Comparison of ENCODE assay signal across 9 cellular contexts in genomic region chr3:62532796-62533195, GRCh38.
"Had no signal": no experiment of that assay in that cellular context is flagged by ENCODE, and none has a peak within 500 bp of the region (broad histone marks: within the 10 kb centered on the region; RNA-seq: fewer than 3 reads in every experiment).

No MANE protein-coding gene starts in this region.

- H3K9ac ChIP-seq: GM23248 had no signal

- DNase-seq: GM23248, GOT3, H7, H9, HCEC 1CT, HFFc6 had no signal

- H2AFZ ChIP-seq: GM23248, GM23338 had no signal

- H3K4me2 ChIP-seq: GM23338 had no signal

- H3K27ac ChIP-seq: GM23248 had no signal

- FAIRE-seq: H1, H54 had no signal

- H3K4me3 ChIP-seq: GM23248, GM23338 had no signal
